In the genomic region with DNA sequence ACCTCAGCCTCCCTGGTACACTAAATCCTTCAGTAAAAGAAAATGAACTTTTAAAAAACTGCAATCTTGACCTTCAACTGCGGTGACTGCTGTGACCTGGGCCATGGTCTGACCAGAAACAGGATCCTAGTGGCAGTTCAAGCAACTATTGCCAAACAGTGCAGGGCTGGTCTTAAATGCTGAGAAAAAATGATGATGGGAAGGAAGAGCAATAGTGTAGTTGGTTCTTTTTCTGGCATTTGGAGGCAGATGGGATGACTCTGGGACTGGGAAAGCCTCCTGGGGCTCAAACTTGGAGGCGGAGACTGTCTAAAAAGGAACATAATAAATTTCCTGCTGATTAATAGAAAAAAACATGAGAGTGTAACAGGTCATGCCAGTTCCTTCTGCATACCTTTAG, we compare ENCODE assay signal across 1 cellular context.
TF ChIP-seq lines count a peak whose summit lies in the region.

No MANE protein-coding gene starts in this region.

TF ChIP-seq in GM23338, 12 proteins besides CTCF, POLR2A, EP300 and RAD21 (continued from another document):
- TF ChIP-seq, protein P1, sequence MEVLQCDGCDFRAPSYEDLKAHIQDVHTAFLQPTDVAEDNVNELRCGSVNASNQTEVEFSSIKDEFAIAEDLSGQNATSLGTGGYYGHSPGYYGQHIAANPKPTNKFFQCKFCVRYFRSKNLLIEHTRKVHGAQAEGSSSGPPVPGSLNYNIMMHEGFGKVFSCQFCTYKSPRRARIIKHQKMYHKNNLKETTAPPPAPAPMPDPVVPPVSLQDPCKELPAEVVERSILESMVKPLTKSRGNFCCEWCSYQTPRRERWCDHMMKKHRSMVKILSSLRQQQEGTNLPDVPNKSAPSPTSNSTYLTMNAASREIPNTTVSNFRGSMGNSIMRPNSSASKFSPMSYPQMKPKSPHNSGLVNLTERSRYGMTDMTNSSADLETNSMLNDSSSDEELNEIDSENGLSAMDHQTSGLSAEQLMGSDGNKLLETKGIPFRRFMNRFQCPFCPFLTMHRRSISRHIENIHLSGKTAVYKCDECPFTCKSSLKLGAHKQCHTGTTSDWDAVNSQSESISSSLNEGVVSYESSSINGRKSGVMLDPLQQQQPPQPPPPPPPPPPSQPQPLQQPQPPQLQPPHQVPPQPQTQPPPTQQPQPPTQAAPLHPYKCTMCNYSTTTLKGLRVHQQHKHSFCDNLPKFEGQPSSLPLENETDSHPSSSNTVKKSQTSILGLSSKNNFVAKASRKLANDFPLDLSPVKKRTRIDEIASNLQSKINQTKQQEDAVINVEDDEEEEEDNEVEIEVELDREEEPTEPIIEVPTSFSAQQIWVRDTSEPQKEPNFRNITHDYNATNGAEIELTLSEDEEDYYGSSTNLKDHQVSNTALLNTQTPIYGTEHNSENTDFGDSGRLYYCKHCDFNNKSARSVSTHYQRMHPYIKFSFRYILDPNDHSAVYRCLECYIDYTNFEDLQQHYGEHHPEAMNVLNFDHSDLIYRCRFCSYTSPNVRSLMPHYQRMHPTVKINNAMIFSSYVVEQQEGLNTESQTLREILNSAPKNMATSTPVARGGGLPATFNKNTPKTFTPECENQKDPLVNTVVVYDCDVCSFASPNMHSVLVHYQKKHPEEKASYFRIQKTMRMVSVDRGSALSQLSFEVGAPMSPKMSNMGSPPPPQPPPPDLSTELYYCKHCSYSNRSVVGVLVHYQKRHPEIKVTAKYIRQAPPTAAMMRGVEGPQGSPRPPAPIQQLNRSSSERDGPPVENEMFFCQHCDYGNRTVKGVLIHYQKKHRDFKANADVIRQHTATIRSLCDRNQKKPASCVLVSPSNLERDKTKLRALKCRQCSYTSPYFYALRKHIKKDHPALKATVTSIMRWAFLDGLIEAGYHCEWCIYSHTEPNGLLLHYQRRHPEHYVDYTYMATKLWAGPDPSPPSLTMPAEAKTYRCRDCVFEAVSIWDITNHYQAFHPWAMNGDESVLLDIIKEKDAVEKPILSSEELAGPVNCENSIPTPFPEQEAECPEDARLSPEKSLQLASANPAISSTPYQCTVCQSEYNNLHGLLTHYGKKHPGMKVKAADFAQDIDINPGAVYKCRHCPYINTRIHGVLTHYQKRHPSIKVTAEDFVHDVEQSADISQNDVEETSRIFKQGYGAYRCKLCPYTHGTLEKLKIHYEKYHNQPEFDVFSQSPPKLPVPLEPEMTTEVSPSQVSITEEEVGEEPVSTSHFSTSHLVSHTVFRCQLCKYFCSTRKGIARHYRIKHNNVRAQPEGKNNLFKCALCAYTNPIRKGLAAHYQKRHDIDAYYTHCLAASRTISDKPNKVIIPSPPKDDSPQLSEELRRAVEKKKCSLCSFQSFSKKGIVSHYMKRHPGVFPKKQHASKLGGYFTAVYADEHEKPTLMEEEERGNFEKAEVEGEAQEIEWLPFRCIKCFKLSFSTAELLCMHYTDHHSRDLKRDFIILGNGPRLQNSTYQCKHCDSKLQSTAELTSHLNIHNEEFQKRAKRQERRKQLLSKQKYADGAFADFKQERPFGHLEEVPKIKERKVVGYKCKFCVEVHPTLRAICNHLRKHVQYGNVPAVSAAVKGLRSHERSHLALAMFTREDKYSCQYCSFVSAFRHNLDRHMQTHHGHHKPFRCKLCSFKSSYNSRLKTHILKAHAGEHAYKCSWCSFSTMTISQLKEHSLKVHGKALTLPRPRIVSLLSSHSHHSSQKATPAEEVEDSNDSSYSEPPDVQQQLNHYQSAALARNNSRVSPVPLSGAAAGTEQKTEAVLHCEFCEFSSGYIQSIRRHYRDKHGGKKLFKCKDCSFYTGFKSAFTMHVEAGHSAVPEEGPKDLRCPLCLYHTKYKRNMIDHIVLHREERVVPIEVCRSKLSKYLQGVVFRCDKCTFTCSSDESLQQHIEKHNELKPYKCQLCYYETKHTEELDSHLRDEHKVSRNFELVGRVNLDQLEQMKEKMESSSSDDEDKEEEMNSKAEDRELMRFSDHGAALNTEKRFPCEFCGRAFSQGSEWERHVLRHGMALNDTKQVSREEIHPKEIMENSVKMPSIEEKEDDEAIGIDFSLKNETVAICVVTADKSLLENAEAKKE (CRISPR knock-in tag; IDR thresholded peaks at IDR 0.05) = no peak
